In genomic region chr5:135037519-135038201, GRCh38 we compare ENCODE assay signal across 29 cellular contexts. TPM values are rescaled to one million over a fixed set of nuclear protein-coding genes. Genes with fewer than 3 reads are reported as not detected.
DNase-seq lines count a peak whose midpoint lies in the region; ATAC-seq, FAIRE-seq and TF ChIP-seq lines count a peak whose summit lies in the region.
"Had no signal": no experiment of that assay in that cellular context is flagged by ENCODE, and none has a peak within 500 bp of the region (broad histone marks: within the 10 kb centered on the region; RNA-seq: fewer than 3 reads in every experiment).

No MANE protein-coding gene starts in this region.

- no peak overlapping the region for H3K4me2 ChIP-seq in neural progenitor cell
- H3K4me2 ChIP-seq: BLaER1 had no signal

- TF ChIP-seq CTCF in esophagus squamous epithelium (IDR thresholded peaks at IDR 0.05) (peak in 2 of 6 experiments; percentile 37 to 49), neural progenitor cell (IDR thresholded peaks at IDR 0.05) (no peak)

- H3K79me2 ChIP-seq in neural progenitor cell (ENCODE audit: low read depth): no peaks in the 10 kb centered on the region

- H3K36me3 ChIP-seq in esophagus squamous epithelium (peaks cover 0 to 12% (median 10%) of the 10 kb centered on the region in 3 donors), neural progenitor cell (no peaks in the 10 kb centered on the region)
- H3K36me3 ChIP-seq: BLaER1, heart right ventricle, pancreas had no signal

- DNase-seq in T-helper 17 cell (no peak), esophagus squamous epithelium (lab: John Stamatoyannopoulos, UW) (no peak), neural progenitor cell (ENCODE audit: low spot score) (peak; percentile 46), GDM1 (lab: John Stamatoyannopoulos, UW) (no peak), GM12891 (ENCODE audit: insufficient read length, low spot score) (no peak), NCI-H1930 (lab: John Stamatoyannopoulos, UW) (no peak), NCI-H226 (no peak)
- DNase-seq: activated CD4-positive, alpha-beta T cell treated with anti-CD3 and anti-CD28 coated beads, Interleukin-2, amount 50 U/mL, for 48 hours; activated CD4-positive, CD25-positive, alpha-beta regulatory T cell treated with anti-CD3 and anti-CD28 coated beads, Interleukin-2, amount 50 U/mL, for 72 hours; activated T-cell treated with anti-CD3 and anti-CD28 coated beads, Interleukin-2, amount 50 U/mL, for 48 hours; GOT3; heart right ventricle; IMR-90; kidney glomerular epithelial cell; mucosa of descending colon; NCI-H1694; NCI-H526 treated with DMSO at 0.1 percent for 48 hours; nephron progenitor cell; Right ventricle myocardium superior; small intestine; stimulated activated naive CD8-positive, alpha-beta T cell treated with anti-CD3 and anti-CD28 coated beads, Interleukin-15, Interleukin-2, amounts not matched to agents 100 U/mL and 50 U/mL, for 24 hours; testis had no signal

- peaks cover 0 to 92% (median 0%) of the 10 kb centered on the region in 4 donors for H3K27me3 ChIP-seq in esophagus squamous epithelium
- H3K27me3 ChIP-seq in neural progenitor cell: peaks cover 100% of the 10 kb centered on the region
- H3K27me3 ChIP-seq: testis had no signal

- peak overlapping the region; percentile 25 for H3K4me3 Mint-ChIP-seq in T-helper 17 cell
- H3K4me3 Mint-ChIP-seq in neural progenitor cell: no peak overlapping the region
- H3K4me3 Mint-ChIP-seq: nephron progenitor cell had no signal

- H3F3A ChIP-seq in neural progenitor cell (ENCODE audit: low read depth): peaks cover 25% of the 10 kb centered on the region

- TF ChIP-seq POLR2A in esophagus squamous epithelium (IDR thresholded peaks at IDR 0.05) (no peak), GM12891 (IDR thresholded peaks at IDR 0.05; ENCODE audit: low read depth, low read length) (no peak)

- H3K27ac ChIP-seq in esophagus squamous epithelium (peak overlapping the region; percentile 96 to 99 (median 98)), neural progenitor cell (no peak overlapping the region)
- H3K27ac ChIP-seq: BLaER1, heart right ventricle, pancreas, testis had no signal

- H3K4me1 ChIP-seq in esophagus squamous epithelium: peaks cover 22 to 93% (median 41%) of the 10 kb centered on the region in 3 donors
- peaks cover 24% of the 10 kb centered on the region for H3K4me1 ChIP-seq in neural progenitor cell

- H3K9me3 ChIP-seq in T-helper 17 cell (ENCODE audit: control insufficient read depth, low read length, poor library complexity, severe bottlenecking): no peaks in the 10 kb centered on the region
- no peaks in the 10 kb centered on the region for H3K9me3 ChIP-seq in esophagus squamous epithelium
- H3K9me3 ChIP-seq in neural progenitor cell (ENCODE audit: low read depth): no peaks in the 10 kb centered on the region
- H3K9me3 ChIP-seq: heart right ventricle, mucosa of descending colon, pancreas, testis had no signal

- 4 to 9% methylated on average over 10 of the region's 11 CpGs for WGBS in esophagus squamous epithelium, 2 donors

- no peak overlapping the region for H3K9ac ChIP-seq in neural progenitor cell
- H3K9ac ChIP-seq: BLaER1 had no signal

- H3K36me3 Mint-ChIP-seq in T-helper 17 cell (ENCODE audit: low read depth) (peaks cover 6% of the 10 kb centered on the region), neural progenitor cell (no peaks in the 10 kb centered on the region)

- peaks cover 85% of the 10 kb centered on the region for H4K20me1 ChIP-seq in neural progenitor cell (ENCODE audit: low read depth)

- H3K27ac Mint-ChIP-seq in T-helper 17 cell (no peak overlapping the region), neural progenitor cell (no peak overlapping the region)
- H3K27ac Mint-ChIP-seq: dendritic cell treated with granulocyte-macrophage colony-stimulating factor and Interleukin-4, amounts not matched to agents 40 ng/mL and 50 ng/mL, for 4 days; nephron progenitor cell had no signal

- no peak for FAIRE-seq in GM12891 (lab: Jason Lieb, UNC)
- FAIRE-seq: frontal cortex, G401.6, pancreas, small intestine, urothelium cell line had no signal

- intact Hi-C loops in esophagus squamous epithelium (cut with DNase I): loop anchor here (10.0 kb wide), 1 partner anchor 97 kb away; no protein-coding TSS in a partner anchor

- H3K27me3 Mint-ChIP-seq in T-helper 17 cell (peaks cover 74% of the 10 kb centered on the region), neural progenitor cell (ENCODE audit: insufficient read depth, low read depth) (peaks cover 79% of the 10 kb centered on the region)

- peak overlapping the region; percentile 63 to 90 (median 82) for H3K4me3 ChIP-seq in esophagus squamous epithelium
- no peak overlapping the region for H3K4me3 ChIP-seq in neural progenitor cell
- H3K4me3 ChIP-seq: BLaER1, heart right ventricle, mucosa of descending colon, pancreas, testis had no signal

- ATAC-seq in T-helper 17 cell: no peak
- ATAC-seq: heart right ventricle; mucosa of descending colon; Panc1; pancreas; stimulated activated naive CD8-positive, alpha-beta T cell treated with anti-CD3 and anti-CD28 coated beads, Interleukin-15, Interleukin-2, amounts not matched to agents 100 U/mL and 50 U/mL, for 24 hours had no signal

- H2AFZ ChIP-seq in neural progenitor cell (replicated peaks): no peak overlapping the region

- H3K4me1 Mint-ChIP-seq in T-helper 17 cell: peaks cover 11% of the 10 kb centered on the region
- peaks cover 19% of the 10 kb centered on the region for H3K4me1 Mint-ChIP-seq in neural progenitor cell

- peaks cover 5% of the 10 kb centered on the region for H3K9me3 Mint-ChIP-seq in neural progenitor cell
- H3K9me3 Mint-ChIP-seq: dendritic cell treated with granulocyte-macrophage colony-stimulating factor and Interleukin-4, amounts not matched to agents 40 ng/mL and 50 ng/mL, for 4 days; nephron progenitor cell had no signal

TF ChIP-seq in GM12891, 5 proteins besides CTCF, POLR2A, EP300 and RAD21:
- no peak for TF ChIP-seq POLR2AphosphoS5 (IDR thresholded peaks at IDR 0.05; ENCODE audit: low read depth, low read length)
- TF ChIP-seq SPI1 (IDR thresholded peaks at IDR 0.05; ENCODE audit: low read depth, low read length): no peak
- TF ChIP-seq TAF1 (IDR thresholded peaks at IDR 0.05; ENCODE audit: low read depth, low read length): no peak
- TF ChIP-seq POU2F2 (IDR thresholded peaks at IDR 0.05; ENCODE audit: low read depth, low read length): no peak
- TF ChIP-seq PAX5 (IDR thresholded peaks at IDR 0.05; ENCODE audit: insufficient read depth, low read length, severe bottlenecking): no peak

RNA-seq across cellular contexts. Expression of gene PITX1, which starts 3.6 kb away (rescaled TPM):
- total RNA-seq in T-helper 17 cell (not detected), esophagus squamous epithelium (1,000 to 10,000 TPM in 1 of 4 donors, 100 to 1,000 TPM in 3; 571 to 1,232 (median 680) TPM), neural progenitor cell (ENCODE audit: low replicate concordance) (not detected in 2 replicates)
- not detected for polyA plus RNA-seq in GM12891 (2012; ENCODE audit: low read depth, missing spikeins)
- total RNA-seq: frontal cortex, Right ventricle myocardium superior had no signal

Comparison
In these comparisons a context has a peak if more than half of its experiments do, and no peak if none do; other contexts are left out.
1. RNA of gene PITX1, which starts 3.6 kb away (total RNA-seq): 571 to 1,232 TPM in esophagus squamous epithelium; not detected in T-helper 17 cell and not detected in neural progenitor cell; every median in the first group is over 100 times any median in the second.